ENCODE assay signal across 8 cellular contexts in the genomic region with DNA sequence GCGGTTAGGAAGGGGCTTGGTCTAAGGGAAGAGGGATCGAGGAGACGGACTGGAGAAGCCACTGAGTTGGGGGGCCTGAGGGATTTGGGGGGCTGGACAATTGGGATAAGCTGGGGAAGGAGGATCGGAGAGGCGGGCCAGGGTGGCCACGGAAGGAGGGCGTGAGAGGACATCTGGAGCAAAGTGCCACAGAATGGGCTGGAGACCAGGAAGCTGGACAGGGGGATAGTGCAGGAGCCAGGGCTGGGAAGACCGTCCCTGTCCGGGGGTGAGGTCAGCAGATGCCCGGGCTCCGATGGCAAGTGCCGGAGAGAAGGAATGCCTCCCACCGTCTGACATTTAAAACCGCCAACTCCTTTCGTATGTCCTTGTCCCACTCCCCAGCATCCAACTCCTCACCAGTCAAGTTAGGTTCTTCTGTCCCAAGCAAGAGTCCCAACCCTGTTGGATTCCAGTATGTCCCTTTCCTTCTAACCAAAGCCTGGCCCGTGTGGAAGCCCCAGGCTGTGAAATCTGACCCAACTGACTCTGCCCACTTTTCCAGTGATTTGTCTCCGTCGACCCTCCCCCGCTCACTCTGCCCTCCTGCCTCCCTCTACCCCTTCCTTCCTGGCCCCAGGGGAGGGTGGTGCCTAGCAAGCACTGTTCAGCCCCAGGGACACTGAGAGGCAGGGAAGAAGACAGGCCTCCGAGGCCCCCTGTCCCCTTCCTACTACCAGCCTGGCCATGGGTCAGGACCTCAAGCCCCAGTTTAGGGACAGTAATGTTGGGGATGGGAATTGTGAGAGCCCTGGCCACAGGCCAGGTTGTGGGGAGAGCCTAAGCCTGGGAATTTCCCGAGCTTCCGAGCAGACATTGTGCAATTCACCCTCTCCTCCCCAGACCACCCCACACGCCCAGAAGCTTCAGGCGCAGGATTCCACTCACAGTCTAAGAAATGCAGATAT. TPM values are rescaled to one million over a fixed set of nuclear protein-coding genes. Genes with fewer than 3 reads are reported as not detected.
A peak's percentile ranks its signal among the peaks of the same experiment; 100 is the strongest.
DNase-seq lines count a peak whose midpoint lies in the region; ATAC-seq and TF ChIP-seq lines count a peak whose summit lies in the region.

No MANE protein-coding gene starts in this region.

- H3K9me3 ChIP-seq in Panc1 (ENCODE audit: control insufficient read depth, insufficient read depth, low read depth, low read length): no peaks in the 10 kb centered on the region

- H3K27ac Mint-ChIP-seq in dendritic cell treated with granulocyte-macrophage colony-stimulating factor and Interleukin-4, amounts not matched to agents 40 ng/mL and 50 ng/mL, for 4 days: peak overlapping the region; percentile 93

- POLR2A ChIA-PET in Panc1 (lab: Charles Lee): interaction anchor here (0.6 kb wide), 1 partner anchor 32 kb away, joined by 4 read pairs; no protein-coding TSS in a partner anchor

- no peaks in the 10 kb centered on the region for H3K27me3 ChIP-seq in Panc1 (ENCODE audit: control insufficient read depth, insufficient read depth, low read length)

- in situ Hi-C loops in Panc1 (cut with HindIII; ENCODE audit: low pct_unique_long_range_greater_than_20kb, low sequenced_read_pairs): no loop called here

- H3K36me3 ChIP-seq in Panc1 (ENCODE audit: control insufficient read depth, insufficient read depth, low read length): no peaks in the 10 kb centered on the region

- CTCF ChIA-PET in Panc1 (lab: Charles Lee): no interaction called here

- H3K9me3 Mint-ChIP-seq in dendritic cell treated with granulocyte-macrophage colony-stimulating factor and Interleukin-4, amounts not matched to agents 40 ng/mL and 50 ng/mL, for 4 days: no peaks in the 10 kb centered on the region

- H3K27me3 Mint-ChIP-seq in dendritic cell treated with granulocyte-macrophage colony-stimulating factor and Interleukin-4, amounts not matched to agents 40 ng/mL and 50 ng/mL, for 4 days: no peaks in the 10 kb centered on the region

- peak; percentile 25 for DNase-seq in activated T-cell treated with anti-CD3 and anti-CD28 coated beads, Interleukin-2, amount 50 U/mL, for 1 hour
- DNase-seq in activated T-cell treated with anti-CD3 and anti-CD28 coated beads for 4 hours (no peak), Panc1 (ENCODE audit: low read depth, low spot score) (no peak), lung microvascular endothelial cell (ENCODE audit: low read depth in 2 of 2) (peak; percentile 51 to 65), ureter (ENCODE audit: low spot score) (peak; percentile 60), Ammon's horn (ENCODE audit: low spot score) (no peak)

- H3K4me3 Mint-ChIP-seq in dendritic cell treated with granulocyte-macrophage colony-stimulating factor and Interleukin-4, amounts not matched to agents 40 ng/mL and 50 ng/mL, for 4 days: peak overlapping the region; percentile 97

- peaks cover 81% of the 10 kb centered on the region for H3K4me1 Mint-ChIP-seq in dendritic cell treated with granulocyte-macrophage colony-stimulating factor and Interleukin-4, amounts not matched to agents 40 ng/mL and 50 ng/mL, for 4 days (ENCODE audit: low read depth)

- H3K27ac ChIP-seq in Panc1 (ENCODE audit: low read length): peak overlapping the region; percentile 2

- no TSS peak for BruUV-seq in Panc1 (replicated peaks; lab: Mats Ljungman, UMichigan)

- H3K4me1 ChIP-seq in Panc1 (ENCODE audit: control insufficient read depth, insufficient read depth, low read length): peaks cover 13% of the 10 kb centered on the region

- no peak for TF ChIP-seq CTCF in Panc1 (IDR thresholded peaks at IDR 0.05)

- peak; percentile 50 for ATAC-seq in Panc1
- no peak for ATAC-seq in GM21423 (IDR thresholded peaks at IDR 0.05; ENCODE audit: unreplicated experiment)

- H3K4me3 ChIP-seq in Panc1 (ENCODE audit: low read depth in 2 of 2, low read length in 2 of 2): peak overlapping the region; percentile 64 to 73

- peaks cover 10% of the 10 kb centered on the region for H3K36me3 Mint-ChIP-seq in dendritic cell treated with granulocyte-macrophage colony-stimulating factor and Interleukin-4, amounts not matched to agents 40 ng/mL and 50 ng/mL, for 4 days (ENCODE audit: low read depth)

- intact Hi-C loops in Panc1 (cut with micrococcal nuclease; ENCODE audit: unreplicated experiment): no loop called here
- intact Hi-C loops in dendritic cell treated with granulocyte-macrophage colony-stimulating factor and Interleukin-4, amounts not matched to agents 40 ng/mL and 50 ng/mL, for 4 days (cut with micrococcal nuclease): loop anchor here (5.0 kb wide), 1 partner anchor 34 kb away; the partner anchor contains the start of gene CATIP

RNA-seq across cellular contexts. Expression of gene TMBIM1, which starts 31.5 kb away (rescaled TPM):
- total RNA-seq in Panc1 (2021; ENCODE audit: unreplicated experiment) (114 TPM), lung microvascular endothelial cell (109 and 180 TPM in 2 replicates), ureter (256 TPM)
- polyA plus RNA-seq in Panc1 (2012; ENCODE audit: insufficient read length): 159 TPM

RNA-seq across cellular contexts. Expression of gene CATIP, which starts 32.9 kb away (rescaled TPM):
- total RNA-seq in Panc1 (2021; ENCODE audit: unreplicated experiment): 0.18 TPM
- 0.55 TPM for polyA plus RNA-seq in Panc1 (2012; ENCODE audit: insufficient read length)
- not detected in 2 replicates for total RNA-seq in lung microvascular endothelial cell
- total RNA-seq in ureter: not detected

RNA-seq across cellular contexts. Expression of gene PNKD, which starts 53.5 kb away (rescaled TPM):
- total RNA-seq in Panc1 (2021; ENCODE audit: unreplicated experiment): 49.0 TPM
- polyA plus RNA-seq in Panc1 (2012; ENCODE audit: insufficient read length): 66.6 TPM
- 19.2 and 20.0 TPM in 2 replicates for total RNA-seq in lung microvascular endothelial cell
- total RNA-seq in ureter: 66.2 TPM

RNA-seq across cellular contexts. Expression of gene AAMP, which starts 53.9 kb away (rescaled TPM):
- total RNA-seq in Panc1 (2021; ENCODE audit: unreplicated experiment) (103 TPM), lung microvascular endothelial cell (111 and 116 TPM in 2 replicates), ureter (82.0 TPM)
- polyA plus RNA-seq in Panc1 (2012; ENCODE audit: insufficient read length): 166 TPM

RNA-seq across cellular contexts. Expression of gene SLC11A1, which starts 58.3 kb away (rescaled TPM):
- total RNA-seq in Panc1 (2021; ENCODE audit: unreplicated experiment): 0.31 TPM
- polyA plus RNA-seq in Panc1 (2012; ENCODE audit: insufficient read length): 0.62 TPM
- total RNA-seq in lung microvascular endothelial cell: under 0.01 and 0.20 TPM in 2 replicates
- 16.5 TPM for total RNA-seq in ureter

Comparison
In these comparisons a context has a peak if more than half of its experiments do, and no peak if none do; other contexts are left out.
1. DNase-seq: peak in activated T-cell treated with anti-CD3 and anti-CD28 coated beads, Interleukin-2, amount 50 U/mL, for 1 hour (single experiment), lung microvascular endothelial cell (2 of 2) and ureter (single experiment); none in activated T-cell treated with anti-CD3 and anti-CD28 coated beads for 4 hours (single experiment), Panc1 (single experiment) and Ammon's horn (single experiment).